33 cellular contexts compared by ENCODE assay signal in genomic region chr1:19091539-19091938, GRCh38.
DNase-seq lines count a peak whose midpoint lies in the region; ATAC-seq, FAIRE-seq and TF ChIP-seq lines count a peak whose summit lies in the region.
"Had no signal": no experiment of that assay in that cellular context is flagged by ENCODE, and none has a peak within 500 bp of the region (broad histone marks: within the 10 kb centered on the region; RNA-seq: fewer than 3 reads in every experiment).

No MANE protein-coding gene starts in this region.

- CTCF ChIA-PET in endothelial cell of umbilical vein (lab: Charles Lee) = interaction anchor here (0.7 to 3.0 kb wide), 3 partner anchors 179 to 207 kb away, joined by 3 to 22 read pairs (median 4); no protein-coding TSS in a partner anchor

- FAIRE-seq in endothelial cell of umbilical vein (lab: Jason Lieb, UNC) = peak; percentile 31
- FAIRE-seq: colon, GM19239, keratinocyte, RCC 7860 had no signal

- H3K9me1 ChIP-seq in endothelial cell of umbilical vein (replicated peaks; ENCODE audit: control insufficient read depth, extremely low read depth, insufficient read depth, low read length) = no peaks in the 10 kb centered on the region

- no peak overlapping the region for H3K27ac ChIP-seq in endothelial cell of umbilical vein (ENCODE audit: insufficient read depth, low read depth, low read length)
- H3K27ac ChIP-seq in skeletal muscle tissue (ENCODE audit: low read depth, low read length) = peak overlapping the region; percentile 86
- H3K27ac ChIP-seq in brain microvascular endothelial cell = no peak overlapping the region
- H3K27ac ChIP-seq: adrenal gland, C4-2B, ovary, right atrium auricular region, WERI-Rb-1 had no signal

- BruUV-seq in endothelial cell of umbilical vein (replicated peaks; lab: Mats Ljungman, UMichigan) = no TSS peak

- ATAC-seq in HG03571 (IDR thresholded peaks at IDR 0.05; ENCODE audit: unreplicated experiment) = no peak
- ATAC-seq: body of pancreas had no signal

- TF ChIP-seq POLR2A in endothelial cell of umbilical vein (IDR thresholded peaks at IDR 0.05; ENCODE audit: low read depth, low read length) = no peak

- no peaks in the 10 kb centered on the region for H3K27me3 ChIP-seq in endothelial cell of umbilical vein (ENCODE audit: control insufficient read depth in 2 of 2, insufficient read depth in 2 of 2, low read length in 2 of 2)
- no peaks in the 10 kb centered on the region for H3K27me3 ChIP-seq in skeletal muscle tissue (ENCODE audit: control insufficient read depth in 3 of 3, insufficient read depth in 3 of 3, low read length in 3 of 3)
- H3K27me3 ChIP-seq in MG63 = no peaks in the 10 kb centered on the region
- no peaks in the 10 kb centered on the region for H3K27me3 ChIP-seq in brain microvascular endothelial cell (replicated peaks)
- H3K27me3 ChIP-seq: adrenal gland, body of pancreas, ovary, right atrium auricular region had no signal

- H3K36me3 ChIP-seq in endothelial cell of umbilical vein (ENCODE audit: control insufficient read depth in 2 of 2, extremely low read depth in 1 of 2, insufficient read depth in 2 of 2, low read length in 2 of 2) (peaks cover 33 to 70% of the 10 kb centered on the region in 2 experiments), skeletal muscle tissue (ENCODE audit: control insufficient read depth in 3 of 3, insufficient read depth in 3 of 3, low read length in 3 of 3) (peaks cover 63 to 86% (median 69%) of the 10 kb centered on the region in 3 donors), MG63 (peaks cover 84% of the 10 kb centered on the region), brain microvascular endothelial cell (replicated peaks) (peaks cover 92% of the 10 kb centered on the region)
- H3K36me3 ChIP-seq: ovary had no signal

- H3K9ac ChIP-seq in endothelial cell of umbilical vein (replicated peaks; ENCODE audit: extremely low read depth, insufficient read depth, low read length) = no peak overlapping the region
- peak overlapping the region in 2 of 3 donors; percentile 1 to 11 for H3K9ac ChIP-seq in skeletal muscle tissue (ENCODE audit: low read depth in 1 of 3, low read length in 3 of 3)

- H3K4me2 ChIP-seq in endothelial cell of umbilical vein (ENCODE audit: insufficient read depth, low read length) = no peak overlapping the region

- DNase-seq in LHCN-M2 (ENCODE audit: low read depth) = peak; percentile 37
- DNase-seq in endothelial cell of umbilical vein (ENCODE audit: low read depth, low spot score) = no peak
- peak; percentile 44 for DNase-seq in iris pigment epithelial cell (ENCODE audit: low read depth)
- no peak for DNase-seq in MG63
- DNase-seq in brain microvascular endothelial cell = no peak
- DNase-seq: activated CD4-positive, alpha-beta T cell treated with anti-CD3 and anti-CD28 coated beads, Interleukin-2, amount 50 U/mL, for 1 hour; activated naive CD4-positive, alpha-beta T cell treated with Interleukin-2 at 50 U/mL for 16 hours; adrenal gland; body of pancreas; DMS79 treated with DMSO at 0.1 percent for 48 hours; effector CD8-positive, alpha-beta T cell; erythroblast; GF-D8; MM.1S; NCI-H1417 treated with DMSO at 0.1 percent for 48 hours; NCI-H2081; NCI-H2227 treated with DMSO at 0.1 percent for 48 hours; NCI-H526 treated with DMSO at 0.1 percent for 48 hours; nephron progenitor cell; ovary; stimulated activated CD4-positive, alpha-beta T cell treated with anti-CD3 and anti-CD28 coated beads, Interleukin-2, amount 100 ng/mL, for 48 hours; SW 1271; T-helper 9 cell; trophoblast cell; WERI-Rb-1 had no signal

- POLR2A ChIA-PET in endothelial cell of umbilical vein (lab: Charles Lee) = no interaction called here

- no peak overlapping the region for H3K4me3 ChIP-seq in endothelial cell of umbilical vein (replicated peaks in 1 of 3; ENCODE audit: insufficient read depth in 1 of 3, low read depth in 1 of 3, low read length in 3 of 3)
- H3K4me3 ChIP-seq in skeletal muscle tissue (ENCODE audit: low read length in 3 of 3) = no peak overlapping the region
- H3K4me3 ChIP-seq in MG63 = no peak overlapping the region
- H3K4me3 ChIP-seq in brain microvascular endothelial cell (ENCODE audit: low read depth, low read length) = no peak overlapping the region
- H3K4me3 ChIP-seq: adrenal gland, body of pancreas, ovary, right atrium auricular region had no signal

- H3K9me3 ChIP-seq in endothelial cell of umbilical vein (replicated peaks; ENCODE audit: control insufficient read depth, insufficient read depth, low read length) (no peaks in the 10 kb centered on the region), skeletal muscle tissue (ENCODE audit: control insufficient read depth in 3 of 3, low read length in 3 of 3) (no peaks in the 10 kb centered on the region), MG63 (no peaks in the 10 kb centered on the region)
- H3K9me3 ChIP-seq: adrenal gland, body of pancreas, ovary, right atrium auricular region had no signal

- intact Hi-C loops in endothelial cell of umbilical vein (cut with micrococcal nuclease) = no loop called here

- H3K4me1 ChIP-seq in endothelial cell of umbilical vein (ENCODE audit: control insufficient read depth, extremely low read depth, insufficient read depth, low read length) = no peaks in the 10 kb centered on the region
- peaks cover 43 to 63% (median 52%) of the 10 kb centered on the region in 3 donors for H3K4me1 ChIP-seq in skeletal muscle tissue (ENCODE audit: control insufficient read depth in 3 of 3, insufficient read depth in 3 of 3, low read length in 3 of 3)
- H3K4me1 ChIP-seq: adrenal gland had no signal

- dilution Hi-C loops in endothelial cell of umbilical vein (cut with MboI; ENCODE audit: extremely low pct_ligation_motif_present, low sequenced_read_pairs) = no loop called here

- H2AFZ ChIP-seq in endothelial cell of umbilical vein (ENCODE audit: low read depth, low read length) = no peak overlapping the region

- no peaks in the 10 kb centered on the region for H3K79me2 ChIP-seq in endothelial cell of umbilical vein (ENCODE audit: control insufficient read depth, insufficient read depth, low read length)

- in situ Hi-C loops in brain microvascular endothelial cell (cut with HindIII; ENCODE audit: low pct_ligation_motif_present, low sequenced_read_pairs) = no loop called here

- no peak for TF ChIP-seq CTCF in endothelial cell of umbilical vein (IDR thresholded peaks at IDR 0.05; ENCODE audit: extremely low read depth in 1 of 2, insufficient read depth in 1 of 2, low read depth in 1 of 2, low read length in 2 of 2)
- no peak for TF ChIP-seq CTCF in brain microvascular endothelial cell (IDR thresholded peaks at IDR 0.05; ENCODE audit: low read depth, low read length, missing control alignments)

- no peaks in the 10 kb centered on the region for H4K20me1 ChIP-seq in endothelial cell of umbilical vein (replicated peaks; ENCODE audit: control insufficient read depth, extremely low read depth, insufficient read depth, low read length)

TF ChIP-seq in endothelial cell of umbilical vein, 7 proteins besides CTCF, POLR2A, EP300 and RAD21:
- TF ChIP-seq EZH2 (IDR thresholded peaks at IDR 0.05; ENCODE audit: borderline replicate concordance, low read depth, low read length, severe bottlenecking) (no peak), FOS (IDR thresholded peaks at IDR 0.05; ENCODE audit: borderline replicate concordance, insufficient read depth, low read length) (no peak), MAX (IDR thresholded peaks at IDR 0.05; ENCODE audit: insufficient read depth, insufficient read length) (no peak), JUN (IDR thresholded peaks at IDR 0.05; ENCODE audit: borderline replicate concordance, insufficient read depth, insufficient read length, low read depth) (no peak), MYC (IDR thresholded peaks at IDR 0.05; ENCODE audit: low read depth, low read length) (no peak), GATA2 (IDR thresholded peaks at IDR 0.05; ENCODE audit: insufficient read depth, insufficient read length, low read depth, low read length) (no peak), POLR2AphosphoS5 (IDR thresholded peaks at IDR 0.05; ENCODE audit: insufficient read depth, low read depth, low read length) (no peak)
TF ChIP-seq in endothelial cell of umbilical vein: peak in this region for 0.

Comparison
In these comparisons a context has a peak if more than half of its experiments do, and no peak if none do; other contexts are left out.
1. DNase-seq: peak in LHCN-M2 (single experiment) and iris pigment epithelial cell (single experiment); none in endothelial cell of umbilical vein (single experiment), MG63 (single experiment) and brain microvascular endothelial cell (single experiment).